In the genomic region with DNA sequence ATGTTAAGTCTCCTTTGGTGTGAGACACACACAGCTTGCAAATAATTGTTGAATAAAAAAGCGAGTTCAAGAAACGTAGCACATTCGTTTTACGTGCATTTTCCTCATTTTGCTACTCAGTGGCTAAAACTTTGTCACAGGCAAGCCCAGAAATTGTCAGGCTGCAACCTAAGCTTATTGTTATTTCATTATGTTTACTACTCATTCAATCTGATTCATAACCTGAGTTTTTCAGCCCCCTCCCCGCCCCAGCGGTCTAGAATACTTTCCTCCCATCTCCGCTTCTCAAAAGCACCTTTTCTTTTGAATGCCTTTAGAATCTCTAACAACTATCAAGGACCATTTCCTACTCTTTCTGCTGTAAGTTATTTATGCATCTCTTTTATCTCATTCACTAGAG, we compare ENCODE assay signal across 9 cellular contexts. TPM values are rescaled to one million over a fixed set of nuclear protein-coding genes. Genes with fewer than 3 reads are reported as not detected.
DNase-seq lines count a peak whose midpoint lies in the region; ATAC-seq, FAIRE-seq and TF ChIP-seq lines count a peak whose summit lies in the region.
"Had no signal": no experiment of that assay in that cellular context is flagged by ENCODE, and none has a peak within 500 bp of the region (broad histone marks: within the 10 kb centered on the region; RNA-seq: fewer than 3 reads in every experiment).

No MANE protein-coding gene starts in this region.

- H3K36me3 ChIP-seq in pancreas, result no peaks in the 10 kb centered on the region

- peak overlapping the region; percentile 90 for H3K27ac Mint-ChIP-seq in Calu3 (ENCODE audit: unreplicated experiment)

- no peaks in the 10 kb centered on the region for H3K9me3 ChIP-seq in pancreas

- H3K4me1 ChIP-seq in pancreas, result peaks cover 31 to 43% (median 32%) of the 10 kb centered on the region in 3 donors

- ATAC-seq in pancreas, result no peak

- peak overlapping the region; percentile 62 to 93 (median 79) for H3K4me3 ChIP-seq in pancreas

- H3K36me3 Mint-ChIP-seq in Calu3 (ENCODE audit: insufficient read depth, unreplicated experiment), result peaks cover 39% of the 10 kb centered on the region

- WGBS in pancreas, 2 donors, result 15 to 26% methylated on average over 7 of the region's 7 CpGs

- POLR2A ChIA-PET in RWPE1 (lab: Yijun Ruan, JAX; ENCODE audit: low non-redundant PET), result interaction anchor here (0.6 kb wide), 1 partner anchor 24 kb away, joined by 3 read pairs; no protein-coding TSS in a partner anchor

- no peak for TF ChIP-seq CTCF in Calu3 (IDR thresholded peaks at IDR 0.05; ENCODE audit: unreplicated experiment)
- TF ChIP-seq CTCF in RWPE1 (conservative IDR thresholded peaks at IDR 0.05; ENCODE audit: low read depth), result no peak
- TF ChIP-seq CTCF in pancreas (IDR thresholded peaks at IDR 0.05), result no peak

- no peak for FAIRE-seq in pancreas (lab: Jason Lieb, UNC)
- FAIRE-seq: islet of Langerhans had no signal

- no peaks in the 10 kb centered on the region for H3K27me3 ChIP-seq in pancreas

- no peaks in the 10 kb centered on the region for H3K27me3 Mint-ChIP-seq in Calu3 (ENCODE audit: unreplicated experiment)

- no peaks in the 10 kb centered on the region for H3K9me3 Mint-ChIP-seq in Calu3 (ENCODE audit: low read depth, unreplicated experiment)

- BruUV-seq in Calu3 (replicated peaks; lab: Mats Ljungman, UMichigan), result TSS peak; percentile 48

- H3K4me1 Mint-ChIP-seq in Calu3 (ENCODE audit: low read depth, unreplicated experiment), result peaks cover 12% of the 10 kb centered on the region

- H3K27ac ChIP-seq in RWPE1, result no peak overlapping the region
- peak overlapping the region; percentile 89 for H3K27ac ChIP-seq in epithelial cell of prostate
- H3K27ac ChIP-seq in pancreas, result peak overlapping the region in 2 of 4 donors; percentile 82 to 89

- peak overlapping the region; percentile 98 for H3K4me3 Mint-ChIP-seq in Calu3 (ENCODE audit: low read depth, unreplicated experiment)

- intact Hi-C loops in Calu3 (cut with micrococcal nuclease; ENCODE audit: unreplicated experiment), result no loop called here
- intact Hi-C loops in pancreas (cut with DNase I), result no loop called here

- DNase-seq in Calu3, result no peak
- peak; percentile 20 for DNase-seq in RWPE1 (ENCODE audit: low spot score)
- DNase-seq in epithelial cell of prostate (ENCODE audit: low read depth, low spot score), result no peak
- DNase-seq in pancreas, result no peak
- no peak for DNase-seq in mucosa of gallbladder (ENCODE audit: low spot score)
- DNase-seq in NCI-H1105 treated with DMSO at 0.1 percent for 48 hours (lab: John Stamatoyannopoulos, UW), result no peak
- DNase-seq in NCI-H226, result no peak
- DNase-seq in inferior parietal cortex (ENCODE audit: extremely low spot score), result no peak

- CTCF ChIA-PET in Calu3 (lab: Charles Lee), result no interaction called here
- CTCF ChIA-PET in RWPE1 (lab: Yijun Ruan, JAX), result interaction anchor here (0.6 to 1.3 kb wide), 2 partner anchors 10 to 643 kb away, joined by 3 read pairs; no protein-coding TSS in a partner anchor

RNA-seq across cellular contexts. Expression of gene FAM133B, which starts 1.1 kb away (rescaled TPM):
- total RNA-seq in Calu3 (2022), result 26.4 and 30.0 TPM in 2 replicates
- total RNA-seq in pancreas, result 10 to 100 TPM in 4 of 6 donors, 1 to 10 TPM in 2; 8.0 to 12.1 (median 10.4) TPM
- 10 to 100 TPM; 16.1 to 21.6 TPM for polyA plus RNA-seq in pancreas
- 19.5 TPM for total RNA-seq in mucosa of gallbladder
